ENCODE assay signal across 9 cellular contexts in genomic region chr2:147297820-147298219, GRCh38.
DNase-seq lines count a peak whose midpoint lies in the region; ATAC-seq and TF ChIP-seq lines count a peak whose summit lies in the region.
"Had no signal": no experiment of that assay in that cellular context is flagged by ENCODE, and none has a peak within 500 bp of the region (broad histone marks: within the 10 kb centered on the region; RNA-seq: fewer than 3 reads in every experiment).

No MANE protein-coding gene starts in this region.

- H4K91ac ChIP-seq in H9 (ENCODE audit: insufficient read length, low read depth, low read length) = no peak overlapping the region

- WGBS in H9 (ENCODE audit: extremely low coverage, insufficient read length, low lambda C conversion rate) = no CpG with 5 or more reads among the region's 3 CpGs

- H3K27me3 ChIP-seq in H9 (ENCODE audit: insufficient read depth, low read length) (no peaks in the 10 kb centered on the region), osteoblast (ENCODE audit: insufficient read depth, low read length) (no peaks in the 10 kb centered on the region)

- no peak overlapping the region for H3K4me3 ChIP-seq in osteoblast (ENCODE audit: insufficient read depth, low read length)

- no peak overlapping the region for H3K27ac ChIP-seq in H9 (ENCODE audit: insufficient read length, low read depth, low read length)
- no peak overlapping the region for H3K27ac ChIP-seq in osteoblast (ENCODE audit: low read depth, low read length)

- peak overlapping the region; percentile 34 for H3K4me3 Mint-ChIP-seq in activated CD4-positive, alpha-beta T cell treated with anti-CD3 and anti-CD28 coated beads, Interleukin-2, amount 10 ng/mL, durations not matched to agents 24 days and 14 days
- no peak overlapping the region for H3K4me3 Mint-ChIP-seq in stimulated activated naive B cell treated with anti-CD40 and anti-IgM and Interleukin-4, amounts not matched to agents 10 μg/mL and 1 μg/mL and 100 μg/mL, for 72 hours
- no peak overlapping the region for H3K4me3 Mint-ChIP-seq in H9
- H3K4me3 Mint-ChIP-seq: nephron had no signal

- H4K8ac ChIP-seq in H9 (replicated peaks; ENCODE audit: insufficient read length, low read depth, low read length) = no peak overlapping the region

- H3K18ac ChIP-seq in H9 (ENCODE audit: insufficient read length, low read depth, low read length) = no peak overlapping the region

- no peak for TF ChIP-seq CTCF in H9 (conservative IDR thresholded peaks at IDR 0.05)
- no peak for TF ChIP-seq CTCF in osteoblast (IDR thresholded peaks at IDR 0.05; ENCODE audit: extremely low read depth, low read depth, low read length)

- no peaks in the 10 kb centered on the region for H4K20me1 ChIP-seq in H9 (ENCODE audit: control insufficient read depth, insufficient read depth, insufficient read length)
- H4K20me1 ChIP-seq in osteoblast (ENCODE audit: insufficient read depth, low read length) = no peaks in the 10 kb centered on the region

- H2BK15ac ChIP-seq in H9 (ENCODE audit: low read depth, low read length) = no peak overlapping the region

- peaks cover 10% of the 10 kb centered on the region for H3K36me3 Mint-ChIP-seq in activated CD4-positive, alpha-beta T cell treated with anti-CD3 and anti-CD28 coated beads, Interleukin-2, amount 10 ng/mL, durations not matched to agents 24 days and 14 days (ENCODE audit: low read depth)
- H3K36me3 Mint-ChIP-seq in stimulated activated naive B cell treated with anti-CD40 and anti-IgM and Interleukin-4, amounts not matched to agents 10 μg/mL and 1 μg/mL and 100 μg/mL, for 72 hours = no peaks in the 10 kb centered on the region
- no peaks in the 10 kb centered on the region; a peak in 1 of 7 replicates for H3K36me3 Mint-ChIP-seq in H9 (ENCODE audit: insufficient read depth in 1 of 3, low read depth in 3 of 3)

- peak; percentile 68 to 79 for ATAC-seq in activated CD4-positive, CD25-positive, alpha-beta regulatory T cell treated with anti-CD3 and anti-CD28 coated beads, Interleukin-2, amount 50 U/mL, for 24 hours
- ATAC-seq in HG02970 (IDR thresholded peaks at IDR 0.05; ENCODE audit: low FRiP score, unreplicated experiment) = peak; percentile 59
- ATAC-seq in stimulated activated naive B cell treated with anti-CD40 and anti-IgM and Interleukin-4, amounts not matched to agents 10 μg/mL and 1 μg/mL and 100 μg/mL, for 72 hours (replicated peaks) = peak; percentile 69 to 85

- H3K79me1 ChIP-seq in H9 (ENCODE audit: insufficient read depth, low read depth, low read length, poor library complexity, severe bottlenecking) = no peaks in the 10 kb centered on the region

- intact Hi-C loops in activated CD4-positive, alpha-beta T cell treated with anti-CD3 and anti-CD28 coated beads, Interleukin-2, amount 10 ng/mL, durations not matched to agents 24 days and 14 days (cut with micrococcal nuclease) = loop anchor here (1.0 to 10.0 kb wide), 6 partner anchors 29 to 1307 kb away; partner anchors contain the start of genes ACVR2A, MBD5 and ORC4

- no peak overlapping the region for H3K23ac ChIP-seq in H9 (ENCODE audit: insufficient read length, low read depth, low read length)

- H4K5ac ChIP-seq in H9 (ENCODE audit: insufficient read length, low read depth, low read length) = no peak overlapping the region

- DNase-seq in activated CD4-positive, CD25-positive, alpha-beta regulatory T cell treated with anti-CD3 and anti-CD28 coated beads, Interleukin-2, amount 50 U/mL, for 72 hours = no peak
- peak; percentile 85 for DNase-seq in activated CD4-positive, alpha-beta T cell treated with anti-CD3 and anti-CD28 coated beads, Interleukin-2, amount 10 ng/mL, durations not matched to agents 24 days and 14 days
- no peak for DNase-seq in stimulated activated naive B cell treated with anti-CD40 and anti-IgM and Interleukin-4, amounts not matched to agents 10 μg/mL and 1 μg/mL and 100 μg/mL, for 72 hours
- DNase-seq in H9 (no peak), osteoblast (ENCODE audit: insufficient read length, low spot score, missing footprints) (no peak)
- no peak for DNase-seq in effector CD4-positive, alpha-beta T cell

- H3T11ph ChIP-seq in H9 (ENCODE audit: low read length) = no peak overlapping the region

- no peaks in the 10 kb centered on the region for H3K4me1 ChIP-seq in H9 (ENCODE audit: insufficient read depth, low read length)
- H3K4me1 ChIP-seq in osteoblast (ENCODE audit: insufficient read depth, low read length) = no peaks in the 10 kb centered on the region

- no peak overlapping the region for H3K56ac ChIP-seq in H9 (ENCODE audit: insufficient read length, low read depth, low read length)

- H3K4ac ChIP-seq in H9 (ENCODE audit: low read depth, low read length) = no peak overlapping the region

- peak overlapping the region; percentile 83 for H3K27ac Mint-ChIP-seq in activated CD4-positive, alpha-beta T cell treated with anti-CD3 and anti-CD28 coated beads, Interleukin-2, amount 10 ng/mL, durations not matched to agents 24 days and 14 days
- no peak overlapping the region for H3K27ac Mint-ChIP-seq in stimulated activated naive B cell treated with anti-CD40 and anti-IgM and Interleukin-4, amounts not matched to agents 10 μg/mL and 1 μg/mL and 100 μg/mL, for 72 hours
- H3K27ac Mint-ChIP-seq in H9 = no peak overlapping the region
- H3K27ac Mint-ChIP-seq: nephron had no signal

- no peaks in the 10 kb centered on the region for H3K79me2 ChIP-seq in H9 (ENCODE audit: insufficient read depth, low read length)
- H3K79me2 ChIP-seq in osteoblast (ENCODE audit: insufficient read depth, low read length) = no peaks in the 10 kb centered on the region

- H2AFZ ChIP-seq in H9 (ENCODE audit: low read length) (no peak overlapping the region), osteoblast (ENCODE audit: low read length) (no peak overlapping the region)

- no peak overlapping the region for H3K9ac ChIP-seq in H9 (ENCODE audit: extremely low read depth, insufficient read length, low read length)

- H3K4me2 ChIP-seq in H9 (ENCODE audit: insufficient read depth, insufficient read length, low read length) (no peak overlapping the region), osteoblast (ENCODE audit: insufficient read depth, low read length) (no peak overlapping the region)

- H3K14ac ChIP-seq in H9 (ENCODE audit: insufficient read depth, low read length) = no peak overlapping the region

- no peaks in the 10 kb centered on the region for H3K27me3 Mint-ChIP-seq in activated CD4-positive, alpha-beta T cell treated with anti-CD3 and anti-CD28 coated beads, Interleukin-2, amount 10 ng/mL, durations not matched to agents 24 days and 14 days
- H3K27me3 Mint-ChIP-seq in stimulated activated naive B cell treated with anti-CD40 and anti-IgM and Interleukin-4, amounts not matched to agents 10 μg/mL and 1 μg/mL and 100 μg/mL, for 72 hours = no peaks in the 10 kb centered on the region
- no peaks in the 10 kb centered on the region for H3K27me3 Mint-ChIP-seq in H9 (ENCODE audit: low read depth)

- H3K23me2 ChIP-seq in H9 (ENCODE audit: insufficient read length, low read depth, low read length, poor library complexity, severe bottlenecking) = no peaks in the 10 kb centered on the region

- no peak overlapping the region for H2BK12ac ChIP-seq in H9 (ENCODE audit: insufficient read length, low read depth, low read length)

- no peaks in the 10 kb centered on the region for H3K36me3 ChIP-seq in osteoblast (ENCODE audit: insufficient read depth, low read length)

- H2BK20ac ChIP-seq in H9 (ENCODE audit: low read depth, low read length, poor library complexity, severe bottlenecking) = no peak overlapping the region

- no peak overlapping the region for H2BK120ac ChIP-seq in H9 (ENCODE audit: low read depth, low read length, poor library complexity, severe bottlenecking)

- H2BK5ac ChIP-seq in H9 (ENCODE audit: insufficient read length, low read length) = no peak overlapping the region

- peaks cover 52% of the 10 kb centered on the region for H3K4me1 Mint-ChIP-seq in activated CD4-positive, alpha-beta T cell treated with anti-CD3 and anti-CD28 coated beads, Interleukin-2, amount 10 ng/mL, durations not matched to agents 24 days and 14 days
- peaks cover 0 to 4% of the 10 kb centered on the region in 2 donors for H3K4me1 Mint-ChIP-seq in stimulated activated naive B cell treated with anti-CD40 and anti-IgM and Interleukin-4, amounts not matched to agents 10 μg/mL and 1 μg/mL and 100 μg/mL, for 72 hours
- H3K4me1 Mint-ChIP-seq in H9 = no peaks in the 10 kb centered on the region

- peaks cover 14% of the 10 kb centered on the region for H3K9me3 Mint-ChIP-seq in activated CD4-positive, alpha-beta T cell treated with anti-CD3 and anti-CD28 coated beads, Interleukin-2, amount 10 ng/mL, durations not matched to agents 24 days and 14 days
- H3K9me3 Mint-ChIP-seq in stimulated activated naive B cell treated with anti-CD40 and anti-IgM and Interleukin-4, amounts not matched to agents 10 μg/mL and 1 μg/mL and 100 μg/mL, for 72 hours = peaks cover 5 to 6% of the 10 kb centered on the region in 2 donors
- no peaks in the 10 kb centered on the region for H3K9me3 Mint-ChIP-seq in H9
- H3K9me3 Mint-ChIP-seq: nephron had no signal

- H2AK5ac ChIP-seq in H9 (ENCODE audit: insufficient read length, low read length) = no peak overlapping the region

- H3K9me3 ChIP-seq in H9 (ENCODE audit: control insufficient read depth, low read depth, low read length) (no peaks in the 10 kb centered on the region), osteoblast (ENCODE audit: low read depth, low read length) (no peaks in the 10 kb centered on the region)
